ENCODE assay signal across 9 cellular contexts in the genomic region with DNA sequence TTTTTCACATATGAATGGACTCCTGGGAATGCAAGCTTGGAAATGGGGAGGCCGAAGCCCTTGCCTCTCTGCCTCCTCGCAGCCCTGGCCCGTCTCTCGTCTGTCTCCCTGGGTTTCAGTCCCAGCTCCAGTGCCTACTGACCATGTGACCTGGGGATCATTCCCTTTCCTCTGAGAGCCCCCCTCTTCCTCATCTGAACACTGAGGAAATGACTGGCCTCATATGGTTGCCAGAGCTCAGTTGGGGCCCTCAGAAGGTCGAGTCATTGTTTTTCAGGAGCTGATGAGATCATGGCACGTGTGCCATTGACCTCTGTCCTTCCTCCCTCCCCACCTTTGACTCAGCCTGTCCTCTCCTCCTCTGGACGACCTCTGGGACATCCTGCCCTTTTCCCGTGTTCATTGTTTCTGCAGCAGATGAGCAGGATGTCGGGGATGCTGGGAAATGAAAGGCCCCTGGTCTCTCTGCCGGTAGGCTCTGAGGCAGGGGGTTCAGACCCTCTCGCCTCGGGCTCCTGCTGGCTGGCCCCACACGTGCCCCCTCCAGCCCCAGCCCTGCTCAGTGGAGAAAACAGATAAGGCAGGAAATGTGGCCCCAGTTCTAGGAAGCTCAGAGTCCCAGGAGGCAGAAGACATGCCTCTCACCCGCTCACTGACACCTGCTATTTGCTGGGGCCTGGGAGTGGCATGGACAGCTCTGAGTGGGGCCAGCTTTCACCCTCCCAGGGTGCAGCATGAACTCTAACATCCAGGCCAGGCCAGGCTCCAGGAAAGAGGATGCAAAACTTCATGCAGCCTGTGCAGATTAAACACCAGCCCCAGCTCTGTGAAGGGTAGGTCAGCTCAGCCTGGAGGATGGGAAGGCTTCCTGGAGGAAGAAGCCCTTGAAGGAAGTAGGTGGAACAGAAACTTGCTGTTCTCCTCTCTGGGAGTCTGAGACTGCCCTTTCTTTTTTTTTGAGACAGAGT. TPM values are rescaled to one million over a fixed set of nuclear protein-coding genes. Genes with fewer than 3 reads are reported as not detected.
DNase-seq lines count a peak whose midpoint lies in the region; ATAC-seq and TF ChIP-seq lines count a peak whose summit lies in the region.
"Had no signal": no experiment of that assay in that cellular context is flagged by ENCODE, and none has a peak within 500 bp of the region (broad histone marks: within the 10 kb centered on the region; RNA-seq: fewer than 3 reads in every experiment).

No MANE protein-coding gene starts in this region.

- H3K27ac Mint-ChIP-seq in endothelial cell (ENCODE audit: unreplicated experiment) = peak overlapping the region; percentile 97

- H3K4me1 ChIP-seq in DOHH2 (ENCODE audit: control insufficient read depth, low read length) = peaks cover 20% of the 10 kb centered on the region
- peaks cover 17% of the 10 kb centered on the region for H3K4me1 ChIP-seq in OCI-LY7 (ENCODE audit: insufficient read depth, low read length, poor library complexity, severe bottlenecking)
- peaks cover 22% of the 10 kb centered on the region for H3K4me1 ChIP-seq in osteoblast (ENCODE audit: insufficient read depth, low read length)

- H3K27me3 ChIP-seq in DOHH2 (ENCODE audit: control insufficient read depth, low read length) = no peaks in the 10 kb centered on the region
- H3K27me3 ChIP-seq in osteoblast (ENCODE audit: insufficient read depth, low read length) = no peaks in the 10 kb centered on the region

- H3K4me2 ChIP-seq in DOHH2 (ENCODE audit: low read length) (peak overlapping the region; percentile 37), OCI-LY7 (ENCODE audit: low read length) (peak overlapping the region; percentile 49), osteoblast (ENCODE audit: insufficient read depth, low read length) (no peak overlapping the region)

- H3K4me1 Mint-ChIP-seq in endothelial cell (ENCODE audit: unreplicated experiment) = peaks cover 28% of the 10 kb centered on the region

- no TSS peak for BruUV-seq in OCI-LY7 (replicated peaks; lab: Mats Ljungman, UMichigan)

- H2AFZ ChIP-seq in OCI-LY7 (ENCODE audit: low read length) = peak overlapping the region; percentile 46; the same call in 1 of the 2 replicates
- peak overlapping the region; percentile 85 for H2AFZ ChIP-seq in osteoblast (ENCODE audit: low read length)

- H3K4me3 Mint-ChIP-seq in endothelial cell (ENCODE audit: unreplicated experiment) = peak overlapping the region; percentile 25
- H3K4me3 Mint-ChIP-seq: central memory CD8-positive, alpha-beta T cell had no signal

- peaks cover 6% of the 10 kb centered on the region for H3K27me3 Mint-ChIP-seq in endothelial cell (ENCODE audit: unreplicated experiment)
- H3K27me3 Mint-ChIP-seq: central memory CD8-positive, alpha-beta T cell had no signal

- no peaks in the 10 kb centered on the region for H3K9me2 ChIP-seq in DOHH2 (replicated peaks; ENCODE audit: control insufficient read depth, low read length)
- no peaks in the 10 kb centered on the region for H3K9me2 ChIP-seq in OCI-LY7 (ENCODE audit: insufficient read depth, low read length)

- H3K9me3 ChIP-seq in DOHH2 (ENCODE audit: control insufficient read depth, insufficient read depth, low read length) (no peaks in the 10 kb centered on the region), OCI-LY7 (ENCODE audit: low read length) (no peaks in the 10 kb centered on the region), osteoblast (ENCODE audit: low read depth, low read length) (no peaks in the 10 kb centered on the region)

- no peak overlapping the region for H3K4me3 ChIP-seq in DOHH2 (ENCODE audit: low read length)
- no peak overlapping the region for H3K4me3 ChIP-seq in OCI-LY7 (ENCODE audit: low read depth, low read length, poor library complexity, severe bottlenecking)
- H3K4me3 ChIP-seq in osteoblast (ENCODE audit: insufficient read depth, low read length) = no peak overlapping the region

- no peaks in the 10 kb centered on the region for H3K36me3 Mint-ChIP-seq in endothelial cell (ENCODE audit: low read depth, unreplicated experiment)

- H3K27ac ChIP-seq in DOHH2 (ENCODE audit: low read depth, low read length) (no peak overlapping the region), OCI-LY7 (ENCODE audit: low read depth, low read length, poor library complexity, severe bottlenecking) (peak overlapping the region; percentile 24), osteoblast (ENCODE audit: low read depth, low read length) (peak overlapping the region; percentile 75)

- H3F3A ChIP-seq in DOHH2 (ENCODE audit: control insufficient read depth, insufficient read depth) = peaks cover 8% of the 10 kb centered on the region

- H3K36me3 ChIP-seq in DOHH2 (ENCODE audit: control insufficient read depth, low read length) (no peaks in the 10 kb centered on the region), OCI-LY7 (ENCODE audit: insufficient read depth, low read length) (0 out of 2 replicates have a peak, but pooled peaks cover 1% of the 10 kb centered on the region), osteoblast (ENCODE audit: insufficient read depth, low read length) (no peaks in the 10 kb centered on the region)

- POLR2A ChIA-PET in OCI-LY7 (lab: Charles Lee) = interaction anchor here (0.6 to 2.3 kb wide), 8 partner anchors 8 to 343 kb away, joined by 3 to 8 read pairs (median 4); partner anchors contain the start of genes AP4M1, PPP1R35 and ZCWPW1

- intact Hi-C loops in OCI-LY7 (cut with micrococcal nuclease; ENCODE audit: unreplicated experiment) = no loop called here

- no peaks in the 10 kb centered on the region for H4K20me1 ChIP-seq in DOHH2 (ENCODE audit: control insufficient read depth, insufficient read depth, low read depth, low read length)
- no peaks in the 10 kb centered on the region for H4K20me1 ChIP-seq in OCI-LY7 (ENCODE audit: insufficient read depth, low read length)
- no peaks in the 10 kb centered on the region for H4K20me1 ChIP-seq in osteoblast (ENCODE audit: insufficient read depth, low read length)

- no peak for ATAC-seq in HG02970 (IDR thresholded peaks at IDR 0.05; ENCODE audit: low FRiP score, unreplicated experiment)
- ATAC-seq in HG03097 (IDR thresholded peaks at IDR 0.05; ENCODE audit: low FRiP score, unreplicated experiment) = no peak
- no peak for ATAC-seq in GM19452 (IDR thresholded peaks at IDR 0.05; ENCODE audit: unreplicated experiment)

- no peak for TF ChIP-seq CTCF in DOHH2 (IDR thresholded peaks at IDR 0.05; ENCODE audit: low read depth, low read length, poor library complexity, severe bottlenecking)
- TF ChIP-seq CTCF in OCI-LY7 (conservative IDR thresholded peaks at IDR 0.05; ENCODE audit: low read length) = no peak
- no peak for TF ChIP-seq CTCF in endothelial cell (IDR thresholded peaks at IDR 0.05; ENCODE audit: unreplicated experiment)
- TF ChIP-seq CTCF in osteoblast (IDR thresholded peaks at IDR 0.05; ENCODE audit: extremely low read depth, low read depth, low read length) = no peak

- CTCF ChIA-PET in OCI-LY7 (lab: Charles Lee; ENCODE audit: unreplicated experiment) = interaction anchor here (1.0 kb wide), 2 partner anchors 37 to 70 kb away, joined by 3 to 4 read pairs; no protein-coding TSS in a partner anchor

- H3K79me2 ChIP-seq in DOHH2 (ENCODE audit: control insufficient read depth, low read length) = no peaks in the 10 kb centered on the region
- no peaks in the 10 kb centered on the region for H3K79me2 ChIP-seq in OCI-LY7 (ENCODE audit: insufficient read depth, low read depth, low read length)
- H3K79me2 ChIP-seq in osteoblast (ENCODE audit: insufficient read depth, low read length) = no peaks in the 10 kb centered on the region

- DNase-seq in OCI-LY7 (ENCODE audit: low spot score) = peak; percentile 58
- peak; percentile 56 for DNase-seq in endothelial cell (ENCODE audit: low spot score)
- DNase-seq in osteoblast (ENCODE audit: insufficient read length, low spot score, missing footprints) = peak; percentile 94
- no peak for DNase-seq in NK-92 treated with Interleukin-12 subunit alpha and Interleukin-12 subunit beta, amount 100 ng/mL, for 24 hours (lab: John Stamatoyannopoulos, UW)

- H3K9me3 Mint-ChIP-seq in endothelial cell (ENCODE audit: unreplicated experiment) = no peaks in the 10 kb centered on the region
- H3K9me3 Mint-ChIP-seq: central memory CD8-positive, alpha-beta T cell had no signal

RNA-seq across cellular contexts. Expression of gene PPP1R35, which starts 8.3 kb away (rescaled TPM):
- 127 and 137 TPM in 2 replicates for total RNA-seq in OCI-LY7 (2014; rRNA removed; shearing (Covaris generic))
- 86.9 and 90.6 TPM in 2 replicates for total RNA-seq in OCI-LY7 (2022)
- 27.3 TPM for total RNA-seq in endothelial cell (ENCODE audit: unreplicated experiment)
- total RNA-seq in osteoblast = 9.7 and 11.9 TPM in 2 replicates

RNA-seq across cellular contexts. Expression of gene MEPCE, which starts 15.0 kb away (rescaled TPM):
- 37.9 and 44.2 TPM in 2 replicates for total RNA-seq in OCI-LY7 (2014; rRNA removed; shearing (Covaris generic))
- total RNA-seq in OCI-LY7 (2022) = 54.1 and 65.6 TPM in 2 replicates
- total RNA-seq in endothelial cell (ENCODE audit: unreplicated experiment) = 30.5 TPM
- 28.6 and 29.7 TPM in 2 replicates for total RNA-seq in osteoblast

RNA-seq across cellular contexts. Expression of gene ZCWPW1, which starts 16.1 kb away (rescaled TPM):
- 4.1 and 10.9 TPM in 2 replicates for total RNA-seq in OCI-LY7 (2014; rRNA removed; shearing (Covaris generic))
- total RNA-seq in OCI-LY7 (2022) (10.8 and 11.9 TPM in 2 replicates), endothelial cell (ENCODE audit: unreplicated experiment) (2.2 TPM), osteoblast (2.2 and 2.4 TPM in 2 replicates)

RNA-seq across cellular contexts. Expression of gene SPACDR, which starts 19.5 kb away (rescaled TPM):
- 0.54 and 1.6 TPM in 2 replicates for total RNA-seq in OCI-LY7 (2014; rRNA removed; shearing (Covaris generic))
- total RNA-seq in OCI-LY7 (2022) (2.4 and 3.7 TPM in 2 replicates), endothelial cell (ENCODE audit: unreplicated experiment) (4.3 TPM), osteoblast (0.36 TPM in 1 of 2 replicates, not detected in the other)

RNA-seq across cellular contexts. Expression of gene TSC22D4, which starts 34.4 kb away (rescaled TPM):
- 38.5 and 41.4 TPM in 2 replicates for total RNA-seq in OCI-LY7 (2014; rRNA removed; shearing (Covaris generic))
- total RNA-seq in OCI-LY7 (2022) (75.4 and 76.6 TPM in 2 replicates), endothelial cell (ENCODE audit: unreplicated experiment) (94.3 TPM), osteoblast (18.5 and 19.4 TPM in 2 replicates)
